1 cellular context compared by ENCODE assay signal in the genomic region with DNA sequence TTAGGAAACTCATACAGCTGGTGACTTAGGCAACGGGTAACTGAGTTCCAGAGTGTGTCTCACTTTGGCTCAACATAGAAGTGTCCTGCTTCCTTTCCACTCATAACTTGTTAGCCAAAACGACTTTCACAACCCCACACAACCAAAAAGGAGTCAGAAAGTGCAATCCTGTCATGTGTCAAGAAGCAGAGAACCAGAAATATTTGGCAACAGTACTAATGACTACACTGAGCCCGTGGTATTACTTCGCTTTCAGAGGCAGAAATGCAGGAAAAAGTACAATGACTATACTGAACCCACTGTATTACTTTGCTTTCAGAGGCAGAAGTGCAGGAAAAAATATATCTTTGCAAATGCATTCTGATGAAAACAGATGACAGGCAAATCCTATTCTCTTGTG.
TF ChIP-seq lines count a peak whose summit lies in the region.

No MANE protein-coding gene starts in this region.

TF ChIP-seq in H1, 55 proteins besides CTCF, POLR2A, EP300 and RAD21 (continued from another document):
- TF ChIP-seq, protein P1, sequence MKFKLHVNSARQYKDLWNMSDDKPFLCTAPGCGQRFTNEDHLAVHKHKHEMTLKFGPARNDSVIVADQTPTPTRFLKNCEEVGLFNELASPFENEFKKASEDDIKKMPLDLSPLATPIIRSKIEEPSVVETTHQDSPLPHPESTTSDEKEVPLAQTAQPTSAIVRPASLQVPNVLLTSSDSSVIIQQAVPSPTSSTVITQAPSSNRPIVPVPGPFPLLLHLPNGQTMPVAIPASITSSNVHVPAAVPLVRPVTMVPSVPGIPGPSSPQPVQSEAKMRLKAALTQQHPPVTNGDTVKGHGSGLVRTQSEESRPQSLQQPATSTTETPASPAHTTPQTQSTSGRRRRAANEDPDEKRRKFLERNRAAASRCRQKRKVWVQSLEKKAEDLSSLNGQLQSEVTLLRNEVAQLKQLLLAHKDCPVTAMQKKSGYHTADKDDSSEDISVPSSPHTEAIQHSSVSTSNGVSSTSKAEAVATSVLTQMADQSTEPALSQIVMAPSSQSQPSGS (IDR thresholded peaks at IDR 0.05; ENCODE audit: low read length) = no peak
- TF ChIP-seq EZH2 (IDR thresholded peaks at IDR 0.05; ENCODE audit: low read depth, low read length, severe bottlenecking) (no peak), CEBPB (IDR thresholded peaks at IDR 0.05; ENCODE audit: low read depth, low read length) (no peak), CHD2 (IDR thresholded peaks at IDR 0.05; ENCODE audit: low read length) (no peak), NRF1 (IDR thresholded peaks at IDR 0.05; ENCODE audit: low read depth, low read length) (no peak), BRCA1 (IDR thresholded peaks at IDR 0.05; ENCODE audit: low read depth, low read length) (no peak), USF2 (IDR thresholded peaks at IDR 0.05; ENCODE audit: low read length) (no peak), SIRT6 (IDR thresholded peaks at IDR 0.05; ENCODE audit: low read length) (no peak), HDAC6 (IDR thresholded peaks at IDR 0.05; ENCODE audit: low read depth, low read length) (no peak), TAF1 (IDR thresholded peaks at IDR 0.05; ENCODE audit: low read depth, low read length) (no peak), YY1 (IDR thresholded peaks at IDR 0.05; ENCODE audit: low read depth, low read length) (no peak), POU5F1 (IDR thresholded peaks at IDR 0.05; ENCODE audit: low read depth, low read length) (no peak), TAF7 (optimal IDR thresholded peaks at IDR 0.05; ENCODE audit: borderline replicate concordance, low read depth, low read length) (no peak), RBBP5 (IDR thresholded peaks at IDR 0.05; ENCODE audit: borderline replicate concordance, low read depth, low read length) (no peak)
